22 cellular contexts compared by ENCODE assay signal in the genomic region with DNA sequence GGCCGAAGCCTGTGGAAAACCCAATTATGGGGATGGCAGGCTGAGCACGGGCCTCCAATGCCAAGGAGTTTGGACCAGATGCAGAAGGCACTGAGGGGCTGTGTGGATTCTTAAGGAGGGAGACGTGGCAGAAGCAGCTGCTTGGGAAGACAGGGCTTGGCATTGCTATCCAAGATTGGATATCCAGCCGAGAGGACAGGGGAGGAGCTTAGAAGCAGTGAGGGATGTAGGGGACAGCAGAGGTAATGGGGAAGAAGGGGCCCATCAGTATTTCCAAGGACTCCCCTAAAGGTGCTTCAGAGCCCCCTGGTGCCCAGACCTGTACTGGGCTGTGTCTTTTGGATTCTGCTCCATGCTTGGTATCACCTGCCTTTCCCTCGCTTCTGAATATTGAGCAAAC.
A peak's percentile ranks its signal among the peaks of the same experiment; 100 is the strongest.
DNase-seq lines count a peak whose midpoint lies in the region; ATAC-seq and TF ChIP-seq lines count a peak whose summit lies in the region.
"Had no signal": no experiment of that assay in that cellular context is flagged by ENCODE, and none has a peak within 500 bp of the region (broad histone marks: within the 10 kb centered on the region; RNA-seq: fewer than 3 reads in every experiment).

No MANE protein-coding gene starts in this region.

- RAD21 ChIA-PET in HCT116 (lab: Charles Lee; ENCODE audit: low non-redundant PET in 1 of 2, low total read pairs in 2 of 2, uncharacterized antibody in 2 of 2, unreplicated experiment in 2 of 2), result no interaction called here

- H3K36me3 ChIP-seq in HCT116 (ENCODE audit: control insufficient read depth in 1 of 2, insufficient read depth in 2 of 2, low read length in 2 of 2), result no peaks in the 10 kb centered on the region
- no peaks in the 10 kb centered on the region for H3K36me3 ChIP-seq in hepatocyte (replicated peaks; ENCODE audit: insufficient read depth, low read depth)
- H3K36me3 ChIP-seq: BLaER1, lower lobe of right lung, spleen, uterus had no signal

- peaks cover 17% of the 10 kb centered on the region for H3K4me1 Mint-ChIP-seq in WTC11
- H3K4me1 Mint-ChIP-seq: central memory CD8-positive, alpha-beta T cell had no signal

- H3K27me3 ChIP-seq in HCT116 (ENCODE audit: insufficient read depth, low read length), result peaks cover 18% of the 10 kb centered on the region; the same call in 1 of the 2 replicates
- peaks cover 33% of the 10 kb centered on the region for H3K27me3 ChIP-seq in foreskin keratinocyte
- H3K27me3 ChIP-seq in hepatocyte, result no peaks in the 10 kb centered on the region
- H3K27me3 ChIP-seq: BLaER1, uterus had no signal

- DNase-seq in NCI-H82 (lab: John Stamatoyannopoulos, UW) (peak; percentile 38), NCI-H82 treated with DMSO at 0.1 percent for 48 hours (lab: John Stamatoyannopoulos, UW; ENCODE audit: unreplicated experiment) (no peak), HCT116 (ENCODE audit: low read depth, low spot score) (no peak), WTC11 (ENCODE audit: low spot score) (no peak), foreskin keratinocyte (no peak), left colon (no peak), hepatocyte (ENCODE audit: low spot score) (no peak)
- DNase-seq: activated CD4-positive, alpha-beta T cell treated with anti-CD3 and anti-CD28 coated beads for 1 hour; activated CD8-positive, alpha-beta memory T cell treated with anti-CD3 and anti-CD28 coated beads, Interleukin-2, amount 50 U/mL, for 4 hours; activated gamma-delta T cell; amniotic stem cell; effector CD8-positive, alpha-beta T cell; lower lobe of right lung; NCI-H1105 treated with DMSO at 0.1 percent for 48 hours; NCI-H2171 treated with DMSO at 0.1 percent for 48 hours; NCI-H748 treated with DMSO at 0.1 percent for 48 hours; spleen; T1000; uterus had no signal

- no peak overlapping the region for H3K4me2 ChIP-seq in HCT116 (ENCODE audit: low read length)
- H3K4me2 ChIP-seq in hepatocyte, result no peak overlapping the region
- H3K4me2 ChIP-seq: BLaER1 had no signal

- POLR2A ChIA-PET in HCT116 (lab: Charles Lee) (no interaction called here), WTC11 (lab: Charles Lee) (interaction anchor here (0.6 kb wide), 1 partner anchor 455 kb away, joined by 4 read pairs; no protein-coding TSS in a partner anchor)

- no TSS peak for BruUV-seq in HCT116 (replicated peaks; lab: Mats Ljungman, UMichigan)

- H3K9me2 ChIP-seq in HCT116 (ENCODE audit: insufficient read depth) (no peaks in the 10 kb centered on the region), hepatocyte (replicated peaks; ENCODE audit: insufficient read depth) (no peaks in the 10 kb centered on the region)

- H3K9me3 ChIP-seq in HCT116 (ENCODE audit: control insufficient read depth in 1 of 2, insufficient read depth in 1 of 2, low read depth in 1 of 2, low read length in 2 of 2) (no peaks in the 10 kb centered on the region), hepatocyte (ENCODE audit: low read depth) (no peaks in the 10 kb centered on the region)
- H3K9me3 ChIP-seq: BLaER1, lower lobe of right lung, spleen, uterus had no signal

- H2AFZ ChIP-seq in HCT116 (ENCODE audit: low read depth, low read length, poor library complexity, severe bottlenecking), result no peak overlapping the region
- no peak overlapping the region for H2AFZ ChIP-seq in hepatocyte

- TF ChIP-seq POLR2A in HCT116 (IDR thresholded peaks at IDR 0.05; ENCODE audit: borderline replicate concordance, extremely low read depth, insufficient read depth, insufficient read length), result no peak

- WGBS in hepatocyte (ENCODE audit: low lambda C conversion rate, missing lambda C conversion rate), result 91% methylated on average over 5 of the region's 5 CpGs

- peak; percentile 34; the same call in 1 of the 2 replicates for TF ChIP-seq RAD21 in HCT116 (IDR thresholded peaks at IDR 0.05; ENCODE audit: low read depth)

- H3K27ac ChIP-seq in HCT116 (ENCODE audit: low read depth, low read length), result no peak overlapping the region
- no peak overlapping the region for H3K27ac ChIP-seq in foreskin keratinocyte
- H3K27ac ChIP-seq in hepatocyte, result no peak overlapping the region
- H3K27ac ChIP-seq: BLaER1, lower lobe of right lung, spleen, uterus had no signal

- no peak overlapping the region for H3K9ac ChIP-seq in HCT116 (ENCODE audit: low read length)
- H3K9ac ChIP-seq: BLaER1 had no signal

- no peak overlapping the region for H3K4me3 Mint-ChIP-seq in WTC11
- H3K4me3 Mint-ChIP-seq: central memory CD8-positive, alpha-beta T cell had no signal

- ATAC-seq in HCT116, result peak; percentile 49; the same call in 1 of the 2 replicates
- ATAC-seq in WTC11, result peak; percentile 77
- no peak for ATAC-seq in foreskin keratinocyte
- ATAC-seq in left colon, result no peak
- ATAC-seq in HG03378 (IDR thresholded peaks at IDR 0.05; ENCODE audit: unreplicated experiment), result no peak
- ATAC-seq: lower lobe of right lung had no signal

- H3K79me2 ChIP-seq in HCT116 (ENCODE audit: insufficient read depth, low read length) (no peaks in the 10 kb centered on the region), hepatocyte (no peaks in the 10 kb centered on the region)

- no peak overlapping the region for H3K27ac Mint-ChIP-seq in WTC11

- H3K27me3 Mint-ChIP-seq in WTC11 (ENCODE audit: low read depth), result no peaks in the 10 kb centered on the region

- H3K4me3 ChIP-seq in HCT116 (replicated peaks in 1 of 2; ENCODE audit: low read depth in 1 of 2, low read length in 2 of 2), result no peak overlapping the region
- no peak overlapping the region for H3K4me3 ChIP-seq in hepatocyte
- H3K4me3 ChIP-seq: BLaER1, lower lobe of right lung, spleen, uterus had no signal

- H3K9me3 Mint-ChIP-seq in WTC11, result peaks cover 6% of the 10 kb centered on the region; the same call in 1 of the 2 replicates
- H3K9me3 Mint-ChIP-seq: central memory CD8-positive, alpha-beta T cell had no signal

- CTCF ChIA-PET in HCT116 (lab: Charles Lee), result no interaction called here
- CTCF ChIA-PET in WTC11 (lab: Charles Lee), result interaction anchor here (0.7 to 0.8 kb wide), 2 partner anchors 109 to 111 kb away, joined by 3 to 5 read pairs; no protein-coding TSS in a partner anchor

- no peaks in the 10 kb centered on the region for H4K20me1 ChIP-seq in HCT116 (ENCODE audit: insufficient read depth)
- no peaks in the 10 kb centered on the region for H4K20me1 ChIP-seq in hepatocyte (ENCODE audit: insufficient read depth, poor library complexity, severe bottlenecking)
- H4K20me1 ChIP-seq: BLaER1 had no signal

- intact Hi-C loops in HCT116 (cut with micrococcal nuclease), result no loop called here
- intact Hi-C loops in left colon (cut with DNase I, micrococcal nuclease), result no loop called here

- TF ChIP-seq CTCF in HCT116 (IDR thresholded peaks at IDR 0.05 in 2 of 3, conservative IDR thresholded peaks at IDR 0.05 in 1 of 3; ENCODE audit: borderline replicate concordance in 1 of 3, insufficient read depth in 1 of 3, low read depth in 2 of 3, low read length in 2 of 3), result peak in 1 of 3 experiments; percentile 29; a peak in 3 of 6 replicates
- no peak for TF ChIP-seq CTCF in WTC11 (IDR thresholded peaks at IDR 0.05)
- TF ChIP-seq CTCF in foreskin keratinocyte (conservative IDR thresholded peaks at IDR 0.05), result peak; percentile 33
- TF ChIP-seq CTCF in hepatocyte (IDR thresholded peaks at IDR 0.05; ENCODE audit: poor library complexity), result no peak

- H3K36me3 Mint-ChIP-seq in WTC11, result no peaks in the 10 kb centered on the region

- H3K4me1 ChIP-seq in HCT116 (ENCODE audit: control insufficient read depth in 1 of 2, insufficient read depth in 2 of 2, low read length in 2 of 2), result no peaks in the 10 kb centered on the region
- H3K4me1 ChIP-seq in foreskin keratinocyte, result no peaks in the 10 kb centered on the region
- H3K4me1 ChIP-seq in hepatocyte (ENCODE audit: insufficient read depth), result no peaks in the 10 kb centered on the region
- H3K4me1 ChIP-seq: BLaER1, uterus had no signal

TF ChIP-seq in HCT116, 20 proteins besides CTCF, POLR2A, EP300 and RAD21 (continues in another document):
- TF ChIP-seq CBX3 (IDR thresholded peaks at IDR 0.05; ENCODE audit: low read depth), result no peak
- no peak for TF ChIP-seq POLR2AphosphoS5 (IDR thresholded peaks at IDR 0.05; ENCODE audit: low read depth, low read length)
- TF ChIP-seq, protein P1, sequence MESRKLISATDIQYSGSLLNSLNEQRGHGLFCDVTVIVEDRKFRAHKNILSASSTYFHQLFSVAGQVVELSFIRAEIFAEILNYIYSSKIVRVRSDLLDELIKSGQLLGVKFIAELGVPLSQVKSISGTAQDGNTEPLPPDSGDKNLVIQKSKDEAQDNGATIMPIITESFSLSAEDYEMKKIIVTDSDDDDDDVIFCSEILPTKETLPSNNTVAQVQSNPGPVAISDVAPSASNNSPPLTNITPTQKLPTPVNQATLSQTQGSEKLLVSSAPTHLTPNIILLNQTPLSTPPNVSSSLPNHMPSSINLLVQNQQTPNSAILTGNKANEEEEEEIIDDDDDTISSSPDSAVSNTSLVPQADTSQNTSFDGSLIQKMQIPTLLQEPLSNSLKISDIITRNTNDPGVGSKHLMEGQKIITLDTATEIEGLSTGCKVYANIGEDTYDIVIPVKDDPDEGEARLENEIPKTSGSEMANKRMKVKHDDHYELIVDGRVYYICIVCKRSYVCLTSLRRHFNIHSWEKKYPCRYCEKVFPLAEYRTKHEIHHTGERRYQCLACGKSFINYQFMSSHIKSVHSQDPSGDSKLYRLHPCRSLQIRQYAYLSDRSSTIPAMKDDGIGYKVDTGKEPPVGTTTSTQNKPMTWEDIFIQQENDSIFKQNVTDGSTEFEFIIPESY (IDR thresholded peaks at IDR 0.05; ENCODE audit: extremely low read depth, insufficient replicate concordance, low read length), result no peak
- TF ChIP-seq ELF1 (IDR thresholded peaks at IDR 0.05; ENCODE audit: borderline replicate concordance, low read depth), result no peak

TF ChIP-seq in WTC11, 78 proteins besides CTCF, POLR2A, EP300 and RAD21 (continues in another document):
- no peak for TF ChIP-seq IRF2 (CRISPR knock-in tag; IDR thresholded peaks at IDR 0.05; ENCODE audit: borderline replicate concordance, low read depth)
- TF ChIP-seq, protein P2, sequence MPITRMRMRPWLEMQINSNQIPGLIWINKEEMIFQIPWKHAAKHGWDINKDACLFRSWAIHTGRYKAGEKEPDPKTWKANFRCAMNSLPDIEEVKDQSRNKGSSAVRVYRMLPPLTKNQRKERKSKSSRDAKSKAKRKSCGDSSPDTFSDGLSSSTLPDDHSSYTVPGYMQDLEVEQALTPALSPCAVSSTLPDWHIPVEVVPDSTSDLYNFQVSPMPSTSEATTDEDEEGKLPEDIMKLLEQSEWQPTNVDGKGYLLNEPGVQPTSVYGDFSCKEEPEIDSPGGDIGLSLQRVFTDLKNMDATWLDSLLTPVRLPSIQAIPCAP (CRISPR knock-in tag; IDR thresholded peaks at IDR 0.05), result no peak

Comparison
In these comparisons a context has a peak if more than half of its experiments do, and no peak if none do; other contexts are left out.
1. ATAC-seq: peak in HCT116 (single experiment) and WTC11 (single experiment); none in foreskin keratinocyte (single experiment), left colon (single experiment) and HG03378 (single experiment).